Comparison of ENCODE assay signal across 27 cellular contexts in the genomic region with DNA sequence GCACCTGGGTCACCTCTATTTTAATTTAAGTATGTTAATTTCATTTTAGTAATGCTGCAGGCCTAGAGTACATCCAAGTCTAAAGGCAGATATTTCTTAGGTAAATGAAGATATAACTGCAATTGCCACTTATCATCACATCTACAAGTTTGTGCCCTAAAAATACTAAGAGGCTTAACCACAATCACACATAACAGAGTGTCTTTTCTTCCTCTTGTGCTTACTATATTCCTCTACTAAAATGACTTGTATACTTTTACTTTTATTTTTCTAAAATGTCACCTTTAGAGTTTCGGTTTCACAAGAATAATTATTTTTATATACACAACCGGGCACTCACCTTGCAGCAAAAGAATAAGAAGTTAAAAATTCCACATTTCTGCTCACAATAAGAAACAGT.
DNase-seq lines count a peak whose midpoint lies in the region; ATAC-seq and TF ChIP-seq lines count a peak whose summit lies in the region.
"Had no signal": no experiment of that assay in that cellular context is flagged by ENCODE, and none has a peak within 500 bp of the region (broad histone marks: within the 10 kb centered on the region; RNA-seq: fewer than 3 reads in every experiment).

No MANE protein-coding gene starts in this region.

- POLR2A ChIA-PET in activated CD8-positive, alpha-beta T cell treated with anti-CD3 and anti-CD28 coated beads for 36 hours (lab: Charles Lee), result interaction anchor here (0.6 kb wide), 1 partner anchor 173 kb away, joined by 3 read pairs; no protein-coding TSS in a partner anchor
- POLR2A ChIA-PET in GM10248 (lab: Yijun Ruan, JAX), result no interaction called here

- ATAC-seq in GM18867 (IDR thresholded peaks at IDR 0.05; ENCODE audit: unreplicated experiment) (peak; percentile 73), HG02885 (IDR thresholded peaks at IDR 0.05; ENCODE audit: poor library complexity, unreplicated experiment) (no peak)
- peak; percentile 39 for ATAC-seq in activated CD8-positive, alpha-beta T cell treated with anti-CD3 and anti-CD28 coated beads for 36 hours
- no peak for ATAC-seq in natural killer cell treated with Interleukin-12 subunit alpha and Interleukin-12 subunit beta and Interleukin-15 and Interleukin-18, amount 100 ng/mL, for 72 hours
- ATAC-seq: esophagus mucosa had no signal

- DNase-seq in activated naive CD4-positive, alpha-beta T cell treated with anti-CD3 and anti-CD28 coated beads, Interleukin-2, amount 10 ng/mL, durations not matched to agents 7 days and 5 days, result no peak
- no peak for DNase-seq in activated naive CD4-positive, alpha-beta T cell treated with Interleukin-2 at 50 U/mL for 16 hours
- DNase-seq in activated CD8-positive, alpha-beta T cell treated with anti-CD3 and anti-CD28 coated beads for 36 hours, result no peak
- no peak for DNase-seq in natural killer cell treated with Interleukin-12 subunit alpha and Interleukin-12 subunit beta and Interleukin-15 and Interleukin-18, amount 100 ng/mL, for 72 hours (ENCODE audit: low spot score)
- DNase-seq in GM10248 (ENCODE audit: extremely low spot score), result no peak
- DNase-seq: activated CD4-positive, alpha-beta T cell treated with anti-CD3 and anti-CD28 coated beads, Interleukin-2, amount 50 U/mL, for 4 hours; activated gamma-delta T cell treated with Interleukin-2 at 50 U/mL for 16 hours; Calu3; cortex of kidney; DND-41; endodermal cell; foreskin fibroblast; head of caudate nucleus; midbrain; NCI-H1092; NCI-H187; NCI-H2171 treated with DMSO at 0.1 percent for 48 hours; NCI-H524 treated with DMSO at 0.1 percent for 48 hours; NK-92 treated with Interleukin-12 subunit alpha and Interleukin-12 subunit beta, amount 100 ng/mL, for 24 hours; PC-9; Right ventricle myocardium superior had no signal

- H3K4me3 Mint-ChIP-seq in activated naive CD4-positive, alpha-beta T cell treated with anti-CD3 and anti-CD28 coated beads, Interleukin-2, amount 10 ng/mL, durations not matched to agents 7 days and 5 days, result peak overlapping the region; percentile 15
- H3K4me3 Mint-ChIP-seq in activated CD8-positive, alpha-beta T cell treated with anti-CD3 and anti-CD28 coated beads for 36 hours, result no peak overlapping the region
- peak overlapping the region; percentile 8 for H3K4me3 Mint-ChIP-seq in natural killer cell treated with Interleukin-12 subunit alpha and Interleukin-12 subunit beta and Interleukin-15 and Interleukin-18, amount 100 ng/mL, for 72 hours
- H3K4me3 Mint-ChIP-seq: B cell; endodermal cell; nephron; stimulated activated naive CD8-positive, alpha-beta T cell treated with anti-CD3 and anti-CD28 coated beads, Interleukin-15, Interleukin-2, amounts not matched to agents 100 ng/mL and 50 ng/mL, for 24 hours had no signal

- no peaks in the 10 kb centered on the region for H3K9me3 Mint-ChIP-seq in activated naive CD4-positive, alpha-beta T cell treated with anti-CD3 and anti-CD28 coated beads, Interleukin-2, amount 10 ng/mL, durations not matched to agents 7 days and 5 days
- H3K9me3 Mint-ChIP-seq in activated CD8-positive, alpha-beta T cell treated with anti-CD3 and anti-CD28 coated beads for 36 hours, result peaks cover 2% of the 10 kb centered on the region
- no peaks in the 10 kb centered on the region for H3K9me3 Mint-ChIP-seq in natural killer cell treated with Interleukin-12 subunit alpha and Interleukin-12 subunit beta and Interleukin-15 and Interleukin-18, amount 100 ng/mL, for 72 hours
- H3K9me3 Mint-ChIP-seq: stimulated activated naive CD8-positive, alpha-beta T cell treated with anti-CD3 and anti-CD28 coated beads, Interleukin-15, Interleukin-2, amounts not matched to agents 100 ng/mL and 50 ng/mL, for 24 hours had no signal

- no peaks in the 10 kb centered on the region for H3K27me3 Mint-ChIP-seq in activated naive CD4-positive, alpha-beta T cell treated with anti-CD3 and anti-CD28 coated beads, Interleukin-2, amount 10 ng/mL, durations not matched to agents 7 days and 5 days
- no peaks in the 10 kb centered on the region for H3K27me3 Mint-ChIP-seq in activated CD8-positive, alpha-beta T cell treated with anti-CD3 and anti-CD28 coated beads for 36 hours
- peaks cover 0 to 6% of the 10 kb centered on the region in 2 donors for H3K27me3 Mint-ChIP-seq in natural killer cell treated with Interleukin-12 subunit alpha and Interleukin-12 subunit beta and Interleukin-15 and Interleukin-18, amount 100 ng/mL, for 72 hours
- H3K27me3 Mint-ChIP-seq: B cell; stimulated activated naive CD8-positive, alpha-beta T cell treated with anti-CD3 and anti-CD28 coated beads, Interleukin-15, Interleukin-2, amounts not matched to agents 100 ng/mL and 50 ng/mL, for 24 hours had no signal

- H3K27ac Mint-ChIP-seq in activated naive CD4-positive, alpha-beta T cell treated with anti-CD3 and anti-CD28 coated beads, Interleukin-2, amount 10 ng/mL, durations not matched to agents 7 days and 5 days, result peak overlapping the region; percentile 76
- no peak overlapping the region for H3K27ac Mint-ChIP-seq in activated CD8-positive, alpha-beta T cell treated with anti-CD3 and anti-CD28 coated beads for 36 hours
- no peak overlapping the region for H3K27ac Mint-ChIP-seq in natural killer cell treated with Interleukin-12 subunit alpha and Interleukin-12 subunit beta and Interleukin-15 and Interleukin-18, amount 100 ng/mL, for 72 hours
- H3K27ac Mint-ChIP-seq: B cell; endodermal cell; nephron; stimulated activated naive CD8-positive, alpha-beta T cell treated with anti-CD3 and anti-CD28 coated beads, Interleukin-15, Interleukin-2, amounts not matched to agents 100 ng/mL and 50 ng/mL, for 24 hours had no signal

- CTCF ChIA-PET in activated naive CD4-positive, alpha-beta T cell treated with anti-CD3 and anti-CD28 coated beads, Interleukin-2, amount 10 ng/mL, durations not matched to agents 7 days and 5 days (lab: Charles Lee), result no interaction called here
- CTCF ChIA-PET in activated CD8-positive, alpha-beta T cell treated with anti-CD3 and anti-CD28 coated beads for 36 hours (lab: Charles Lee), result no interaction called here
- CTCF ChIA-PET in GM10248 (lab: Yijun Ruan, JAX), result no interaction called here

- peaks cover 12% of the 10 kb centered on the region for H3K36me3 Mint-ChIP-seq in activated naive CD4-positive, alpha-beta T cell treated with anti-CD3 and anti-CD28 coated beads, Interleukin-2, amount 10 ng/mL, durations not matched to agents 7 days and 5 days
- H3K36me3 Mint-ChIP-seq in activated CD8-positive, alpha-beta T cell treated with anti-CD3 and anti-CD28 coated beads for 36 hours (ENCODE audit: low read depth), result no peaks in the 10 kb centered on the region
- no peaks in the 10 kb centered on the region for H3K36me3 Mint-ChIP-seq in natural killer cell treated with Interleukin-12 subunit alpha and Interleukin-12 subunit beta and Interleukin-15 and Interleukin-18, amount 100 ng/mL, for 72 hours

- intact Hi-C loops in activated CD8-positive, alpha-beta T cell treated with anti-CD3 and anti-CD28 coated beads for 36 hours (cut with micrococcal nuclease), result no loop called here

- TF ChIP-seq CTCF in activated CD8-positive, alpha-beta T cell treated with anti-CD3 and anti-CD28 coated beads for 36 hours (IDR thresholded peaks at IDR 0.05), result no peak
- no peak for TF ChIP-seq CTCF in GM10248 (IDR thresholded peaks at IDR 0.05; ENCODE audit: control extremely low read depth, extremely low read depth, low read depth, missing control alignments)

- H3K4me1 Mint-ChIP-seq in activated naive CD4-positive, alpha-beta T cell treated with anti-CD3 and anti-CD28 coated beads, Interleukin-2, amount 10 ng/mL, durations not matched to agents 7 days and 5 days, result peaks cover 39% of the 10 kb centered on the region
- peaks cover 31% of the 10 kb centered on the region for H3K4me1 Mint-ChIP-seq in activated CD8-positive, alpha-beta T cell treated with anti-CD3 and anti-CD28 coated beads for 36 hours (ENCODE audit: low read depth)
- peaks cover 11 to 16% of the 10 kb centered on the region in 2 donors for H3K4me1 Mint-ChIP-seq in natural killer cell treated with Interleukin-12 subunit alpha and Interleukin-12 subunit beta and Interleukin-15 and Interleukin-18, amount 100 ng/mL, for 72 hours (ENCODE audit: low read depth in 2 of 2)
- H3K4me1 Mint-ChIP-seq: endodermal cell, nephron had no signal

Comparison
In these comparisons a context has a peak if more than half of its experiments do, and no peak if none do; other contexts are left out.
1. ATAC-seq: peak in GM18867 (single experiment) and activated CD8-positive, alpha-beta T cell treated with anti-CD3 and anti-CD28 coated beads for 36 hours (single experiment); none in natural killer cell treated with Interleukin-12 subunit alpha and Interleukin-12 subunit beta and Interleukin-15 and Interleukin-18, amount 100 ng/mL, for 72 hours (0 of 2) and HG02885 (single experiment).